In genomic region chr1:57637155-57637554, GRCh38 we compare ENCODE assay signal across 20 cellular contexts.
DNase-seq lines count a peak whose midpoint lies in the region; ATAC-seq and TF ChIP-seq lines count a peak whose summit lies in the region.
"Had no signal": no experiment of that assay in that cellular context is flagged by ENCODE, and none has a peak within 500 bp of the region (broad histone marks: within the 10 kb centered on the region; RNA-seq: fewer than 3 reads in every experiment).

No MANE protein-coding gene starts in this region.

- no peaks in the 10 kb centered on the region for H3K79me1 ChIP-seq in H9 (ENCODE audit: insufficient read depth, low read depth, low read length, poor library complexity, severe bottlenecking)

- no peak overlapping the region for H2BK5ac ChIP-seq in H9 (ENCODE audit: insufficient read length, low read length)

- H3K27ac ChIP-seq in A673 (ENCODE audit: low read depth, low read length, poor library complexity, severe bottlenecking), result no peak overlapping the region
- H3K27ac ChIP-seq in RWPE2 (ENCODE audit: poor library complexity, severe bottlenecking), result no peak overlapping the region
- H3K27ac ChIP-seq in H9 (ENCODE audit: insufficient read length, low read depth, low read length), result no peak overlapping the region
- H3K27ac ChIP-seq: A549, dorsolateral prefrontal cortex, heart left ventricle, psoas muscle, tibial nerve had no signal

- no peaks in the 10 kb centered on the region for H3K4me1 ChIP-seq in A673 (ENCODE audit: insufficient read depth, low read length, poor library complexity, severe bottlenecking)
- H3K4me1 ChIP-seq in RWPE2 (ENCODE audit: insufficient read depth, poor library complexity, severe bottlenecking), result peaks cover 17% of the 10 kb centered on the region
- H3K4me1 ChIP-seq in H9 (ENCODE audit: insufficient read depth, low read length), result peaks cover 6% of the 10 kb centered on the region; the same call in 1 of the 2 replicates
- H3K4me1 ChIP-seq: A549, heart left ventricle, psoas muscle, tibial nerve had no signal

- H3K4me2 ChIP-seq in H9 (ENCODE audit: insufficient read depth, insufficient read length, low read length), result no peak overlapping the region
- H3K4me2 ChIP-seq: A549 had no signal

- no peaks in the 10 kb centered on the region for H3K23me2 ChIP-seq in H9 (ENCODE audit: insufficient read length, low read depth, low read length, poor library complexity, severe bottlenecking)

- H2BK120ac ChIP-seq in H9 (ENCODE audit: low read depth, low read length, poor library complexity, severe bottlenecking), result no peak overlapping the region

- H3K36me3 ChIP-seq in A673 (ENCODE audit: insufficient read depth, low read length, poor library complexity, severe bottlenecking) (no peaks in the 10 kb centered on the region), RWPE2 (ENCODE audit: low read depth) (no peaks in the 10 kb centered on the region)
- H3K36me3 ChIP-seq: heart left ventricle, tibial nerve had no signal

- H3K4me3 ChIP-seq in A673 (ENCODE audit: low read depth, low read length, poor library complexity, severe bottlenecking) (no peak overlapping the region), RWPE2 (ENCODE audit: severe bottlenecking) (no peak overlapping the region), fibroblast of pulmonary artery (replicated peaks; ENCODE audit: low read depth, low read length) (no peak overlapping the region)
- H3K4me3 ChIP-seq: A549, dorsolateral prefrontal cortex, heart left ventricle, psoas muscle, tibial nerve had no signal

- WGBS in H9 (ENCODE audit: extremely low coverage, insufficient read length, low lambda C conversion rate), result no CpG with 5 or more reads among the region's 2 CpGs

- H4K5ac ChIP-seq in H9 (ENCODE audit: insufficient read length, low read depth, low read length), result no peak overlapping the region

- H3K18ac ChIP-seq in H9 (ENCODE audit: insufficient read length, low read depth, low read length), result no peak overlapping the region

- no peak overlapping the region for H4K91ac ChIP-seq in H9 (ENCODE audit: insufficient read length, low read depth, low read length)

- no peak overlapping the region for H3K23ac ChIP-seq in H9 (ENCODE audit: insufficient read length, low read depth, low read length)

- H3K27me3 ChIP-seq in A673 (replicated peaks; ENCODE audit: insufficient read depth, low read depth, low read length, poor library complexity), result no peaks in the 10 kb centered on the region
- H3K27me3 ChIP-seq in RWPE2 (ENCODE audit: insufficient read depth, poor library complexity, severe bottlenecking), result no peaks in the 10 kb centered on the region
- H3K27me3 ChIP-seq in H9 (ENCODE audit: insufficient read depth, low read length), result no peaks in the 10 kb centered on the region
- H3K27me3 ChIP-seq: tibial nerve had no signal

- DNase-seq in A673 (ENCODE audit: low spot score) (peak; percentile 46), HFFc6 (peak; percentile 36), RWPE2 (ENCODE audit: low spot score) (peak; percentile 55), fibroblast of pulmonary artery (ENCODE audit: low read depth) (peak; percentile 77), H9 (no peak), NK-92 (lab: John Stamatoyannopoulos, UW; ENCODE audit: unreplicated experiment) (no peak), T-helper 1 cell (no peak)
- DNase-seq: activated naive CD4-positive, alpha-beta T cell treated with anti-CD3 and anti-CD28 coated beads, Interleukin-2, amount 50 U/mL, for 16 hours; CD4-positive, alpha-beta memory T cell; dorsolateral prefrontal cortex; erythroblast; heart left ventricle; psoas muscle; stimulated activated CD4-positive, alpha-beta T cell treated with anti-CD3 and anti-CD28 coated beads, Interleukin-12 subunit alpha, Interleukin-12 subunit beta, amount 100 ng/mL, for 4 hours had no signal

- H2AK5ac ChIP-seq in H9 (ENCODE audit: insufficient read length, low read length), result no peak overlapping the region

- peak; percentile 89 for ATAC-seq in RWPE2 (ENCODE audit: low read depth)
- ATAC-seq in activated CD4-positive, CD25-positive, alpha-beta regulatory T cell treated with anti-CD3 and anti-CD28 coated beads, Interleukin-2, amount 50 U/mL, for 24 hours, result no peak
- ATAC-seq: A549; heart left ventricle; psoas muscle; stimulated activated effector memory CD8-positive, alpha-beta T cell treated with anti-CD3 and anti-CD28 coated beads, Interleukin-12 subunit alpha, Interleukin-12 subunit beta, amount 100 ng/mL, for 72 hours had no signal

- H4K8ac ChIP-seq in H9 (replicated peaks; ENCODE audit: insufficient read length, low read depth, low read length), result no peak overlapping the region

- no peak overlapping the region for H3K9ac ChIP-seq in H9 (ENCODE audit: extremely low read depth, insufficient read length, low read length)

- CTCF ChIA-PET in A673 (lab: Charles Lee), result no interaction called here

- H3K4me1 Mint-ChIP-seq in HFFc6 (ENCODE audit: low read depth) (peaks cover 5% of the 10 kb centered on the region; the same call in 1 of the 2 replicates), H9 (peaks cover 17 to 19% of the 10 kb centered on the region in 2 experiments)
- H3K4me1 Mint-ChIP-seq: CD4-positive, alpha-beta memory T cell; nephron; stimulated activated effector memory CD8-positive, alpha-beta T cell treated with anti-CD3 and anti-CD28 coated beads, Interleukin-12 subunit alpha, Interleukin-12 subunit beta, amount 100 ng/mL, for 72 hours had no signal

- H3K4ac ChIP-seq in H9 (ENCODE audit: low read depth, low read length), result no peak overlapping the region

- TF ChIP-seq CTCF in A673 (conservative IDR thresholded peaks at IDR 0.05; ENCODE audit: low read depth, low read length) (no peak), HFFc6 (IDR thresholded peaks at IDR 0.05) (no peak), RWPE2 (IDR thresholded peaks at IDR 0.05; ENCODE audit: poor library complexity, severe bottlenecking) (peak; percentile 24), fibroblast of pulmonary artery (IDR thresholded peaks at IDR 0.05; ENCODE audit: low read length, missing control alignments) (no peak), H9 (conservative IDR thresholded peaks at IDR 0.05) (no peak)

- H3K36me3 Mint-ChIP-seq in HFFc6 (ENCODE audit: low read depth), result no peaks in the 10 kb centered on the region
- no peaks in the 10 kb centered on the region; a peak in 1 of 7 replicates for H3K36me3 Mint-ChIP-seq in H9 (ENCODE audit: insufficient read depth in 1 of 3, low read depth in 3 of 3)
- H3K36me3 Mint-ChIP-seq: brain; CD4-positive, alpha-beta memory T cell; stimulated activated effector memory CD8-positive, alpha-beta T cell treated with anti-CD3 and anti-CD28 coated beads, Interleukin-12 subunit alpha, Interleukin-12 subunit beta, amount 100 ng/mL, for 72 hours had no signal

- H3K14ac ChIP-seq in H9 (ENCODE audit: insufficient read depth, low read length), result no peak overlapping the region

- H3K27ac Mint-ChIP-seq in HFFc6, result no peak overlapping the region
- no peak overlapping the region for H3K27ac Mint-ChIP-seq in H9
- H3K27ac Mint-ChIP-seq: CD4-positive, alpha-beta memory T cell; nephron; stimulated activated effector memory CD8-positive, alpha-beta T cell treated with anti-CD3 and anti-CD28 coated beads, Interleukin-12 subunit alpha, Interleukin-12 subunit beta, amount 100 ng/mL, for 72 hours had no signal

- BruUV-seq in A673 (replicated peaks; lab: Mats Ljungman, UMichigan), result no TSS peak

- no peak overlapping the region for H2BK12ac ChIP-seq in H9 (ENCODE audit: insufficient read length, low read depth, low read length)

- no peaks in the 10 kb centered on the region for H3K79me2 ChIP-seq in H9 (ENCODE audit: insufficient read depth, low read length)

- H3K4me3 Mint-ChIP-seq in HFFc6 (no peak overlapping the region), H9 (no peak overlapping the region)
- H3K4me3 Mint-ChIP-seq: brain; CD4-positive, alpha-beta memory T cell; nephron; stimulated activated effector memory CD8-positive, alpha-beta T cell treated with anti-CD3 and anti-CD28 coated beads, Interleukin-12 subunit alpha, Interleukin-12 subunit beta, amount 100 ng/mL, for 72 hours had no signal

- H3K9me3 ChIP-seq in A673 (ENCODE audit: low read depth, low read length, poor library complexity, severe bottlenecking), result no peaks in the 10 kb centered on the region
- H3K9me3 ChIP-seq in RWPE2 (ENCODE audit: severe bottlenecking), result no peaks in the 10 kb centered on the region
- H3K9me3 ChIP-seq in H9 (ENCODE audit: control insufficient read depth, low read depth, low read length), result no peaks in the 10 kb centered on the region
- H3K9me3 ChIP-seq: A549, heart left ventricle, psoas muscle, tibial nerve had no signal

- H2AFZ ChIP-seq in H9 (ENCODE audit: low read length), result no peak overlapping the region

- POLR2A ChIA-PET in A673 (lab: Charles Lee; ENCODE audit: low non-redundant PET), result no interaction called here

- H2BK15ac ChIP-seq in H9 (ENCODE audit: low read depth, low read length), result no peak overlapping the region

- H2BK20ac ChIP-seq in H9 (ENCODE audit: low read depth, low read length, poor library complexity, severe bottlenecking), result no peak overlapping the region

- intact Hi-C loops in A673 (cut with micrococcal nuclease; ENCODE audit: unreplicated experiment), result no loop called here

- H3K9me3 Mint-ChIP-seq in HFFc6 (no peaks in the 10 kb centered on the region; the same call in 1 of the 2 replicates), H9 (no peaks in the 10 kb centered on the region)
- H3K9me3 Mint-ChIP-seq: brain; nephron; stimulated activated effector memory CD8-positive, alpha-beta T cell treated with anti-CD3 and anti-CD28 coated beads, Interleukin-12 subunit alpha, Interleukin-12 subunit beta, amount 100 ng/mL, for 72 hours had no signal

- no peak overlapping the region for H3T11ph ChIP-seq in H9 (ENCODE audit: low read length)

- H3K56ac ChIP-seq in H9 (ENCODE audit: insufficient read length, low read depth, low read length), result no peak overlapping the region

- H3K27me3 Mint-ChIP-seq in HFFc6 (ENCODE audit: insufficient read depth), result no peaks in the 10 kb centered on the region
- H3K27me3 Mint-ChIP-seq in H9 (ENCODE audit: low read depth), result peaks cover 2% of the 10 kb centered on the region

- H4K20me1 ChIP-seq in H9 (ENCODE audit: control insufficient read depth, insufficient read depth, insufficient read length), result no peaks in the 10 kb centered on the region

Comparison
In these comparisons a context has a peak if more than half of its experiments do, and no peak if none do; other contexts are left out.
1. DNase-seq: peak in A673 (single experiment), HFFc6 (single experiment), RWPE2 (single experiment) and fibroblast of pulmonary artery (single experiment); none in H9 (single experiment), NK-92 (single experiment) and T-helper 1 cell (0 of 5).